ENCODE assay signal across 19 cellular contexts in genomic region chr7:55305130-55305529, GRCh38.
"Had no signal": no experiment of that assay in that cellular context is flagged by ENCODE, and none has a peak within 500 bp of the region (broad histone marks: within the 10 kb centered on the region; RNA-seq: fewer than 3 reads in every experiment).

No MANE protein-coding gene starts in this region.

- DNase-seq: activated B cell treated with CpG ODN at 0.5 μM for 24 hours; activated CD4-positive, alpha-beta T cell treated with anti-CD3 and anti-CD28 coated beads for 1 hour; activated CD4-positive, alpha-beta T cell treated with anti-CD3 and anti-CD28 coated beads, Interleukin-2, amount 10 ng/mL, durations not matched to agents 24 days and 14 days; activated CD4-positive, alpha-beta T cell treated with anti-CD3 and anti-CD28 coated beads, Interleukin-2, amount 50 U/mL, for 48 hours; activated effector memory CD4-positive, alpha-beta T cell treated with anti-CD3 and anti-CD28 coated beads, Interleukin-2, amount 50 U/mL, for 16 hours; activated naive CD4-positive, alpha-beta T cell treated with Interleukin-2 at 50 U/mL for 16 hours; activated T-cell treated with anti-CD3 and anti-CD28 coated beads, Interleukin-2, amount 50 U/mL, for 4 hours; amygdala; cerebellar nuclear complex; MM.1S; NCI-H1930; NCI-H2227 treated with DMSO at 0.1 percent for 48 hours; PC-3; SIG-M5; T-helper 17 cell; T-helper 9 cell had no signal

- H3K27ac Mint-ChIP-seq: activated B cell treated with CpG ODN at 0.5 μM for 24 hours; activated CD4-positive, alpha-beta T cell treated with anti-CD3 and anti-CD28 coated beads, Interleukin-2, amount 10 ng/mL, durations not matched to agents 24 days and 14 days; activated naive CD8-positive, alpha-beta T cell; T-helper 17 cell had no signal

- H3K9me3 Mint-ChIP-seq: activated B cell treated with CpG ODN at 0.5 μM for 24 hours; activated CD4-positive, alpha-beta T cell treated with anti-CD3 and anti-CD28 coated beads, Interleukin-2, amount 10 ng/mL, durations not matched to agents 24 days and 14 days; activated T-cell treated with anti-CD3 and anti-CD28 coated beads, Interleukin-2, amount 50 U/mL, for 4 hours had no signal

- FAIRE-seq: colon had no signal

- H3K4me3 Mint-ChIP-seq: activated B cell treated with CpG ODN at 0.5 μM for 24 hours; activated CD4-positive, alpha-beta T cell treated with anti-CD3 and anti-CD28 coated beads, Interleukin-2, amount 10 ng/mL, durations not matched to agents 24 days and 14 days; activated naive CD8-positive, alpha-beta T cell; activated T-cell treated with anti-CD3 and anti-CD28 coated beads, Interleukin-2, amount 50 U/mL, for 4 hours; T-helper 17 cell had no signal

- H3K9ac ChIP-seq: KMS-11 had no signal

- ATAC-seq: activated T-cell treated with anti-CD3 and anti-CD28 coated beads, Interleukin-2, amount 50 U/mL, for 4 hours; T-helper 17 cell had no signal

- H3K27ac ChIP-seq: KMS-11 had no signal

- H3K36me3 Mint-ChIP-seq: activated naive CD8-positive, alpha-beta T cell had no signal

- H3K4me2 ChIP-seq: KMS-11 had no signal
